16 cellular contexts compared by ENCODE assay signal in genomic region chr11:121563900-121564822, GRCh38.
DNase-seq lines count a peak whose midpoint lies in the region; ATAC-seq and TF ChIP-seq lines count a peak whose summit lies in the region.
"Had no signal": no experiment of that assay in that cellular context is flagged by ENCODE, and none has a peak within 500 bp of the region (broad histone marks: within the 10 kb centered on the region; RNA-seq: fewer than 3 reads in every experiment).

No MANE protein-coding gene starts in this region.

- ATAC-seq in GM18909 (IDR thresholded peaks at IDR 0.05; ENCODE audit: poor library complexity, unreplicated experiment) (no peak), HG02973 (IDR thresholded peaks at IDR 0.05; ENCODE audit: unreplicated experiment) (no peak)
- ATAC-seq: stimulated activated naive B cell treated with anti-CD40 and anti-IgM and Interleukin-4, amounts not matched to agents 10 μg/mL and 1 μg/mL and 100 μg/mL, for 72 hours had no signal

- H3K36me3 ChIP-seq in brain microvascular endothelial cell (replicated peaks) = no peaks in the 10 kb centered on the region
- H3K36me3 ChIP-seq: SJSA1 had no signal

- in situ Hi-C loops in brain microvascular endothelial cell (cut with HindIII; ENCODE audit: low pct_ligation_motif_present, low sequenced_read_pairs) = no loop called here

- H3K4me3 ChIP-seq in brain microvascular endothelial cell (ENCODE audit: low read depth, low read length) = no peak overlapping the region
- H3K4me3 ChIP-seq: ascending aorta, BLaER1, SJSA1 had no signal

- H3K4me1 Mint-ChIP-seq in glutamatergic neuron (ENCODE audit: low read depth, unreplicated experiment) = peaks cover 12% of the 10 kb centered on the region

- intact Hi-C loops in posterior vena cava (cut with DNase I) = no loop called here

- peaks cover 5% of the 10 kb centered on the region for H3K9me3 Mint-ChIP-seq in glutamatergic neuron (ENCODE audit: unreplicated experiment)
- H3K9me3 Mint-ChIP-seq: stimulated activated naive B cell treated with anti-CD40 and anti-IgM and Interleukin-4, amounts not matched to agents 10 μg/mL and 1 μg/mL and 100 μg/mL, for 72 hours had no signal

- peaks cover 4% of the 10 kb centered on the region for H3K36me3 Mint-ChIP-seq in glutamatergic neuron (ENCODE audit: unreplicated experiment)

- H3K27ac Mint-ChIP-seq in glutamatergic neuron (ENCODE audit: unreplicated experiment) = peak overlapping the region; percentile 40
- H3K27ac Mint-ChIP-seq: stimulated activated naive B cell treated with anti-CD40 and anti-IgM and Interleukin-4, amounts not matched to agents 10 μg/mL and 1 μg/mL and 100 μg/mL, for 72 hours had no signal

- no peaks in the 10 kb centered on the region for H3K27me3 ChIP-seq in brain microvascular endothelial cell (replicated peaks)
- H3K27me3 ChIP-seq: ascending aorta, BLaER1, SJSA1 had no signal

- TF ChIP-seq CTCF in C4-2B (conservative IDR thresholded peaks at IDR 0.05) (peak; percentile 26), glutamatergic neuron (IDR thresholded peaks at IDR 0.05; ENCODE audit: partially characterized antibody, unreplicated experiment) (no peak), brain microvascular endothelial cell (IDR thresholded peaks at IDR 0.05; ENCODE audit: low read depth, low read length, missing control alignments) (no peak)

- no peak overlapping the region for H3K4me3 Mint-ChIP-seq in glutamatergic neuron (ENCODE audit: unreplicated experiment)
- H3K4me3 Mint-ChIP-seq: stimulated activated naive B cell treated with anti-CD40 and anti-IgM and Interleukin-4, amounts not matched to agents 10 μg/mL and 1 μg/mL and 100 μg/mL, for 72 hours had no signal

- peak overlapping the region; percentile 64 for H3K27ac ChIP-seq in C4-2B
- no peak overlapping the region for H3K27ac ChIP-seq in brain microvascular endothelial cell
- H3K27ac ChIP-seq: ascending aorta, BLaER1, SJSA1 had no signal

- H3K27me3 Mint-ChIP-seq in glutamatergic neuron (ENCODE audit: unreplicated experiment) = peaks cover 2% of the 10 kb centered on the region

- DNase-seq in DMS79 treated with DMSO at 0.1 percent for 48 hours (lab: John Stamatoyannopoulos, UW) (peak; percentile 78), NCI-H524 (lab: John Stamatoyannopoulos, UW) (peak; percentile 54 to 70), glutamatergic neuron (no peak), posterior vena cava (ENCODE audit: low spot score) (no peak), brain microvascular endothelial cell (no peak)
- DNase-seq: activated T-cell treated with anti-CD3 and anti-CD28 coated beads, Interleukin-2, amount 50 U/mL, for 1 hour; effector CD4-positive, alpha-beta T cell; foreskin melanocyte; GF-D8; stimulated activated naive B cell treated with anti-CD40 and anti-IgM and Interleukin-4, amounts not matched to agents 10 μg/mL and 1 μg/mL and 100 μg/mL, for 72 hours had no signal

Comparison
In these comparisons a context has a peak if more than half of its experiments do, and no peak if none do; other contexts are left out.
1. DNase-seq: peak in DMS79 treated with DMSO at 0.1 percent for 48 hours (single experiment) and NCI-H524 (2 of 2); none in glutamatergic neuron (single experiment), posterior vena cava (single experiment) and brain microvascular endothelial cell (single experiment).